Comparison of ENCODE assay signal across 8 cellular contexts in the genomic region with DNA sequence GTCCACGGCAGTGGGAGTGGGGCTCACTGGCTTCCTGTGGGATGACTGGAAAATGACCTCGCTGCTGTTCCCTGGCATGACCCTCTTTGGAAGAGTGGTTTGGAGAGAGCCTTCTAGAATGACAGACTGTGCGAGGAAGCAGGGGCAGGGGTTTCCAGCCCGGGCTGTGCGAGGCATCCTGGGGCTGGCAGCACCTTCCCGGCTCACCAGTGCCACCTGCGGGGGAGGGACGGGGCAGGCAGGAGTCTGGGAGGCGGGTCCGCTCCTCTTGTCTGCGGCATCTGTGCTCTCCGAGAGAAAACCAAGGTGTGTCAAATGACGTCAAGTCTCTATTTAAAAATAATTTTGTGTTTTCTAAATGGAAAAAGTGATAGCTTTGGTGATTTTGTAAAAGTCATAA. TPM values are rescaled to one million over a fixed set of nuclear protein-coding genes. Genes with fewer than 3 reads are reported as not detected.
DNase-seq lines count a peak whose midpoint lies in the region; ATAC-seq and TF ChIP-seq lines count a peak whose summit lies in the region.

No MANE protein-coding gene starts in this region.

- H3K36me3 ChIP-seq in OCI-LY1 (ENCODE audit: insufficient read depth, low read length), result no peaks in the 10 kb centered on the region

- DNase-seq in NCI-H82 (lab: John Stamatoyannopoulos, UW), result peak; percentile 78
- DNase-seq in NCI-H82 treated with DMSO at 0.1 percent for 48 hours (lab: John Stamatoyannopoulos, UW; ENCODE audit: unreplicated experiment), result no peak
- DNase-seq in activated T-helper 1 cell treated with Interleukin-2 at 50 U/mL for 16 hours (ENCODE audit: low read depth), result peak; percentile 85
- DNase-seq in cardiac septum (ENCODE audit: low spot score), result peak; percentile 86
- peak; percentile 79 to 81 for DNase-seq in stimulated activated CD4-positive, alpha-beta T cell treated with anti-CD3 and anti-CD28 coated beads, Interleukin-1b, Interleukin-23, amount 100 ng/mL, for 4 hours (ENCODE audit: low read depth in 2 of 2)
- DNase-seq in dedifferentiated amniotic fluid mesenchymal stem cell (ENCODE audit: extremely low spot score), result no peak

- peak; percentile 86 for TF ChIP-seq CTCF in OCI-LY1 (IDR thresholded peaks at IDR 0.05; ENCODE audit: low read length)

- ATAC-seq in HG02884 (IDR thresholded peaks at IDR 0.05; ENCODE audit: unreplicated experiment), result no peak

- no peak overlapping the region for H3K27ac ChIP-seq in OCI-LY1 (ENCODE audit: low read depth, low read length, poor library complexity, severe bottlenecking)

- H3K4me2 ChIP-seq in OCI-LY1 (ENCODE audit: low read length), result no peak overlapping the region

- H3K27me3 ChIP-seq in OCI-LY1 (ENCODE audit: insufficient read depth, low read length), result peaks cover 11% of the 10 kb centered on the region; the same call in 1 of the 2 replicates

- no peak overlapping the region for H3K9ac ChIP-seq in OCI-LY1 (ENCODE audit: low read length)

- peaks cover 7% of the 10 kb centered on the region for H3K4me1 ChIP-seq in OCI-LY1 (ENCODE audit: insufficient read depth, low read length, severe bottlenecking)

- no peaks in the 10 kb centered on the region for H3F3A ChIP-seq in OCI-LY1 (ENCODE audit: insufficient read depth, low read length)

- H3K9me2 ChIP-seq in OCI-LY1 (ENCODE audit: low read depth, low read length), result no peaks in the 10 kb centered on the region

- no peaks in the 10 kb centered on the region for H4K20me1 ChIP-seq in OCI-LY1 (ENCODE audit: insufficient read depth, low read length)

- no peak overlapping the region for H3K4me3 ChIP-seq in OCI-LY1 (ENCODE audit: low read depth, low read length, poor library complexity, severe bottlenecking)

- intact Hi-C loops in cardiac septum (cut with DNase I), result no loop called here

- H3K79me2 ChIP-seq in OCI-LY1 (ENCODE audit: insufficient read depth, low read length), result no peaks in the 10 kb centered on the region

- no peaks in the 10 kb centered on the region for H3K9me3 ChIP-seq in OCI-LY1 (ENCODE audit: low read length)

- H2AFZ ChIP-seq in OCI-LY1 (ENCODE audit: low read length), result no peak overlapping the region

RNA-seq across cellular contexts. Expression of a gene that starts 7.8 kb away (rescaled TPM):
- 46.4 TPM for total RNA-seq in cardiac septum

RNA-seq across cellular contexts. Expression of a gene that starts 32.6 kb away (rescaled TPM):
- total RNA-seq in cardiac septum, result 8.3 TPM

RNA-seq across cellular contexts. Expression of a gene that starts 32.7 kb away (rescaled TPM):
- total RNA-seq in cardiac septum, result 21.4 TPM

Comparison
In these comparisons a context has a peak if more than half of its experiments do, and no peak if none do; other contexts are left out.
1. DNase-seq: peak in NCI-H82 (single experiment), activated T-helper 1 cell treated with Interleukin-2 at 50 U/mL for 16 hours (single experiment), cardiac septum (single experiment) and stimulated activated CD4-positive, alpha-beta T cell treated with anti-CD3 and anti-CD28 coated beads, Interleukin-1b, Interleukin-23, amount 100 ng/mL, for 4 hours (2 of 2); none in NCI-H82 treated with DMSO at 0.1 percent for 48 hours (single experiment) and dedifferentiated amniotic fluid mesenchymal stem cell (single experiment).